In the genomic region with DNA sequence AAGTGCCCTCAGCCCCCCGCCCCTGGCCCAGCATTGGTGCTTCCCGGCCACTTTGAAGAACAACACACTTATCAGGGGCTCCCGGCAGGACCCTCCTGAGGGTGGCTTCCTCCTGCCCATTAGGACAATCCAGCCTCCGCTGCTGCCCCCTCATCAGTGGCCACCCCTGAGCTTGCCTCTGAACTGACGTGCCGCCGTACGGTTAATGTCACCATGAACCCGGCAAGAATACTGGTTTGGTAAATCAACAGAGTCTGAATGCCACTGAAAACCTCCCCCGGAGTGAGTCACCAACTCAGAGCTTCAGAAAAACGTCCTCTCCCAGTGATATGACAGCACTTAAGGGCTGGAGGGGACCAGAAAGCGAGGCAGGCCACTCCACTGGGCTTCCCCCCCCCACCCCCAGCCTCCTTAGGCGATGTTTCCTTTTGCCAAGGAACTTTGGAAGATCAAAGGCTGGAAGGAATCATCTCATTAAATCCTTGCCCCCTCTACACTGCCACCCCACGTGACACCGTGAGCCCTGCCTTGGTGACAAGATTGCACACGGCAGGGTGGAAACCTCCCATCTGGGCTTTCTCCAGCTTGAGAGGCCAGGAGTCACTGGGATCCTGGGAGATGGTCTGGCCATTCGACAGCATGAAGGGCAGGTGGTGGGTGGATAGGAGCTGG, we compare ENCODE assay signal across 1 cellular context.
TF ChIP-seq lines count a peak whose summit lies in the region.

No MANE protein-coding gene starts in this region.

TF ChIP-seq in HEK293, 187 proteins besides CTCF, POLR2A, EP300 and RAD21 (continued from another document):
- TF ChIP-seq ZNF777 (tag by site-specific recombination; IDR thresholded peaks at IDR 0.05; ENCODE audit: borderline replicate concordance) = no peak
- TF ChIP-seq, protein P1, sequence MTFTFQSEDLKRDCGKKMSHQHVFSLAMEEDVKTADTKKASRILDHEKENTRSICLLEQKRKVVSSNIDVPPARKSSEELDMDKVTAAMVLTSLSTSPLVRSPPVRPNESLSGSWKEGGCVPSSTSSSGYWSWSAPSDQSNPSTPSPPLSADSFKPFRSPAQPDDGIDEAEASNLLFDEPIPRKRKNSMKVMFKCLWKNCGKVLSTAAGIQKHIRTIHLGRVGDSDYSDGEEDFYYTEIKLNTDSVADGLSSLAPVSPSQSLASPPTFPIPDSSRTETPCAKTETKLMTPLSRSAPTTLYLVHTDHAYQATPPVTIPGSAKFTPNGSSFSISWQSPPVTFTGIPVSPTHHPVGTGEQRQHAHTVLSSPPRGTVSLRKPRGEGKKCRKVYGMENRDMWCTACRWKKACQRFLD (tag by site-specific recombination; IDR thresholded peaks at IDR 0.05) = no peak
- TF ChIP-seq ZNF510 (tag by site-specific recombination; IDR thresholded peaks at IDR 0.05; ENCODE audit: insufficient replicate concordance) = no peak
- TF ChIP-seq, protein P2, sequence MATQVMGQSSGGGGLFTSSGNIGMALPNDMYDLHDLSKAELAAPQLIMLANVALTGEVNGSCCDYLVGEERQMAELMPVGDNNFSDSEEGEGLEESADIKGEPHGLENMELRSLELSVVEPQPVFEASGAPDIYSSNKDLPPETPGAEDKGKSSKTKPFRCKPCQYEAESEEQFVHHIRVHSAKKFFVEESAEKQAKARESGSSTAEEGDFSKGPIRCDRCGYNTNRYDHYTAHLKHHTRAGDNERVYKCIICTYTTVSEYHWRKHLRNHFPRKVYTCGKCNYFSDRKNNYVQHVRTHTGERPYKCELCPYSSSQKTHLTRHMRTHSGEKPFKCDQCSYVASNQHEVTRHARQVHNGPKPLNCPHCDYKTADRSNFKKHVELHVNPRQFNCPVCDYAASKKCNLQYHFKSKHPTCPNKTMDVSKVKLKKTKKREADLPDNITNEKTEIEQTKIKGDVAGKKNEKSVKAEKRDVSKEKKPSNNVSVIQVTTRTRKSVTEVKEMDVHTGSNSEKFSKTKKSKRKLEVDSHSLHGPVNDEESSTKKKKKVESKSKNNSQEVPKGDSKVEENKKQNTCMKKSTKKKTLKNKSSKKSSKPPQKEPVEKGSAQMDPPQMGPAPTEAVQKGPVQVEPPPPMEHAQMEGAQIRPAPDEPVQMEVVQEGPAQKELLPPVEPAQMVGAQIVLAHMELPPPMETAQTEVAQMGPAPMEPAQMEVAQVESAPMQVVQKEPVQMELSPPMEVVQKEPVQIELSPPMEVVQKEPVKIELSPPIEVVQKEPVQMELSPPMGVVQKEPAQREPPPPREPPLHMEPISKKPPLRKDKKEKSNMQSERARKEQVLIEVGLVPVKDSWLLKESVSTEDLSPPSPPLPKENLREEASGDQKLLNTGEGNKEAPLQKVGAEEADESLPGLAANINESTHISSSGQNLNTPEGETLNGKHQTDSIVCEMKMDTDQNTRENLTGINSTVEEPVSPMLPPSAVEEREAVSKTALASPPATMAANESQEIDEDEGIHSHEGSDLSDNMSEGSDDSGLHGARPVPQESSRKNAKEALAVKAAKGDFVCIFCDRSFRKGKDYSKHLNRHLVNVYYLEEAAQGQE (tag by site-specific recombination; IDR thresholded peaks at IDR 0.05) = no peak
- TF ChIP-seq ZIC2 (tag by site-specific recombination; IDR thresholded peaks at IDR 0.05) = peak; percentile 81
- 0 out of 2 replicates have a peak, but pooled peaks have one; percentile 8 for TF ChIP-seq EGR2 (tag by site-specific recombination; IDR thresholded peaks at IDR 0.05; ENCODE audit: low read depth)
- TF ChIP-seq ZNF707 (tag by site-specific recombination; IDR thresholded peaks at IDR 0.05) = no peak
- no peak for TF ChIP-seq ZNF324 (tag by site-specific recombination; IDR thresholded peaks at IDR 0.05)
TF ChIP-seq in HEK293: peak in this region for 11.
